Comparison of ENCODE assay signal across 25 cellular contexts in the genomic region with DNA sequence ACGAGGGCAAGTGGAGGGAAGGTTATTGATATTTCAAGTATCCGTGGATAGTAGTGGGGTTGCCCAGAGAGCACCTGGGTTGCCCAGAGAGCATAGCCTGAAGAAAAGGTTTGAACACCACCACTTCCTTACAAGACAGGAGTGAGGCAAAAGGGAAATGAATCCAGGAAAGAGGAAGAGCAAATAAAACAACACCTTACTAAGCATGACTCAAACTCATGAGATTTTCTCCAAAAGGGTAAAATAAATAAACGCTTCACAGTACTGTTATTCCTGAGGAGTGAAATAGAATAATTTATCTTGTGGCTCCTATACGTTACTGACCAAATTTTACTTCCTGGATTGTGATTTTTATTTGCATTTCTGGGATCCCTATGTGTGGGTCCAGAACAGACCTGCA.
"Had no signal": no experiment of that assay in that cellular context is flagged by ENCODE, and none has a peak within 500 bp of the region (broad histone marks: within the 10 kb centered on the region; RNA-seq: fewer than 3 reads in every experiment).

No MANE protein-coding gene starts in this region.

- H3K4me1 Mint-ChIP-seq: activated naive CD4-positive, alpha-beta T cell treated with anti-CD3 and anti-CD28 coated beads, Interleukin-2, amount 50 U/mL, for 24 hours; brain had no signal

- H3K4me3 Mint-ChIP-seq: activated CD8-positive, alpha-beta T cell treated with anti-CD3 and anti-CD28 coated beads, Interleukin-2, amount 10 ng/mL, durations not matched to agents 7 days and 5 days; activated naive CD4-positive, alpha-beta T cell treated with anti-CD3 and anti-CD28 coated beads, Interleukin-2, amount 50 U/mL, for 24 hours; activated T-cell treated with anti-CD3 and anti-CD28 coated beads, Interleukin-2, amount 50 U/mL, for 24 hours; activated T-helper 1 cell treated with anti-CD3 and anti-CD28 coated beads, Interleukin-12 subunit alpha, Interleukin-12 subunit beta, Interleukin-2, Interleukin-4 antibody, amounts not matched to agents 30 ng/mL and 10 ng/mL and 1 ng/mL, durations not matched to agents 14 hours and 24 hours and 36 hours; brain; T-helper 1 cell treated with Interleukin-12 subunit alpha and Interleukin-12 subunit beta and Interleukin-4 antibody, amounts not matched to agents 30 μg/mL and 1 μg/mL, for 36 hours; WTC11 had no signal

- H3K27me3 Mint-ChIP-seq: activated naive CD4-positive, alpha-beta T cell treated with anti-CD3 and anti-CD28 coated beads, Interleukin-2, amount 50 U/mL, for 24 hours; activated T-cell treated with anti-CD3 and anti-CD28 coated beads, Interleukin-2, amount 50 U/mL, for 24 hours; brain had no signal

- H3K36me3 Mint-ChIP-seq: activated naive CD4-positive, alpha-beta T cell treated with anti-CD3 and anti-CD28 coated beads, Interleukin-2, amount 50 U/mL, for 24 hours; brain had no signal

- DNase-seq: activated CD4-positive, alpha-beta T cell treated with anti-CD3 and anti-CD28 coated beads for 48 hours; activated CD4-positive, alpha-beta T cell treated with anti-CD3 and anti-CD28 coated beads, Interleukin-2, amount 50 U/mL, for 4 hours; activated CD4-positive, CD25-positive, alpha-beta regulatory T cell treated with anti-CD3 and anti-CD28 coated beads, Interleukin-2, amount 50 U/mL, for 72 hours; activated CD8-positive, alpha-beta memory T cell treated with anti-CD3 and anti-CD28 coated beads, Interleukin-2, amount 50 U/mL, for 48 hours; activated CD8-positive, alpha-beta T cell treated with anti-CD3 and anti-CD28 coated beads, Interleukin-2, amount 10 ng/mL, durations not matched to agents 7 days and 5 days; activated effector memory CD4-positive, alpha-beta T cell treated with Interleukin-2 at 50 U/mL for 16 hours; activated naive CD4-positive, alpha-beta T cell; activated T-cell treated with anti-CD3 and anti-CD28 coated beads, Interleukin-2, amount 50 U/mL, for 24 hours; aorta; cerebellar nuclear complex; NCI-H1105; NCI-H1436; NCI-H187; NCI-H2081; NCI-H2227 treated with DMSO at 0.1 percent for 48 hours; NCI-H526; NCI-H82; NK-92 treated with Interleukin-12 subunit alpha and Interleukin-12 subunit beta, amount 100 ng/mL, for 24 hours; SHP77 treated with DMSO at 0.1 percent for 48 hours had no signal

- H3K9ac ChIP-seq: KMS-11 had no signal

- H3K27ac ChIP-seq: KMS-11 had no signal

- ATAC-seq: activated CD8-positive, alpha-beta T cell treated with anti-CD3 and anti-CD28 coated beads, Interleukin-2, amount 10 ng/mL, durations not matched to agents 7 days and 5 days; WTC11 had no signal

- H3K27ac Mint-ChIP-seq: activated CD8-positive, alpha-beta T cell treated with anti-CD3 and anti-CD28 coated beads, Interleukin-2, amount 10 ng/mL, durations not matched to agents 7 days and 5 days; activated naive CD4-positive, alpha-beta T cell treated with anti-CD3 and anti-CD28 coated beads, Interleukin-2, amount 50 U/mL, for 24 hours; activated T-cell treated with anti-CD3 and anti-CD28 coated beads, Interleukin-2, amount 50 U/mL, for 24 hours; activated T-helper 1 cell treated with anti-CD3 and anti-CD28 coated beads, Interleukin-12 subunit alpha, Interleukin-12 subunit beta, Interleukin-2, Interleukin-4 antibody, amounts not matched to agents 30 ng/mL and 10 ng/mL and 1 ng/mL, durations not matched to agents 14 hours and 24 hours and 36 hours; brain; T-helper 1 cell treated with Interleukin-12 subunit alpha and Interleukin-12 subunit beta and Interleukin-4 antibody, amounts not matched to agents 30 μg/mL and 1 μg/mL, for 36 hours; WTC11 had no signal

- H3K4me2 ChIP-seq: KMS-11 had no signal
